12 cellular contexts compared by ENCODE assay signal in genomic region chrX:128816919-128817318, GRCh38.
DNase-seq lines count a peak whose midpoint lies in the region; TF ChIP-seq lines count a peak whose summit lies in the region.
"Had no signal": no experiment of that assay in that cellular context is flagged by ENCODE, and none has a peak within 500 bp of the region (broad histone marks: within the 10 kb centered on the region; RNA-seq: fewer than 3 reads in every experiment).

No MANE protein-coding gene starts in this region.

- H3K9me3 ChIP-seq in WERI-Rb-1 (ENCODE audit: severe bottlenecking), result no peaks in the 10 kb centered on the region
- H3K9me3 ChIP-seq: stomach had no signal

- H3K36me3 Mint-ChIP-seq in nephron (ENCODE audit: low read depth), result no peaks in the 10 kb centered on the region
- no peaks in the 10 kb centered on the region for H3K36me3 Mint-ChIP-seq in activated CD4-positive, alpha-beta memory T cell treated with anti-CD3 and anti-CD28 coated beads for 36 hours

- intact Hi-C loops in activated CD4-positive, alpha-beta memory T cell treated with anti-CD3 and anti-CD28 coated beads for 36 hours (cut with micrococcal nuclease), result no loop called here

- no peak overlapping the region for H3K4me3 ChIP-seq in WERI-Rb-1 (ENCODE audit: low read depth, low read length)
- H3K4me3 ChIP-seq: stomach had no signal

- H3K27me3 ChIP-seq in WERI-Rb-1 (ENCODE audit: insufficient read depth, low read depth, severe bottlenecking), result no peaks in the 10 kb centered on the region
- H3K27me3 ChIP-seq: stomach had no signal

- H3K27ac Mint-ChIP-seq in nephron, result no peak overlapping the region
- no peak overlapping the region for H3K27ac Mint-ChIP-seq in activated CD4-positive, alpha-beta memory T cell treated with anti-CD3 and anti-CD28 coated beads for 36 hours
- H3K27ac Mint-ChIP-seq: dendritic cell treated with granulocyte-macrophage colony-stimulating factor and Interleukin-4, amounts not matched to agents 40 ng/mL and 50 ng/mL, for 4 days had no signal

- H3K27me3 Mint-ChIP-seq in nephron (ENCODE audit: low read depth), result no peaks in the 10 kb centered on the region
- H3K27me3 Mint-ChIP-seq in activated CD4-positive, alpha-beta memory T cell treated with anti-CD3 and anti-CD28 coated beads for 36 hours, result no peaks in the 10 kb centered on the region
- H3K27me3 Mint-ChIP-seq: dendritic cell treated with granulocyte-macrophage colony-stimulating factor and Interleukin-4, amounts not matched to agents 40 ng/mL and 50 ng/mL, for 4 days had no signal

- TF ChIP-seq CTCF in WERI-Rb-1 (IDR thresholded peaks at IDR 0.05; ENCODE audit: low read depth, low read length) (peak; percentile 56), nephron (IDR thresholded peaks at IDR 0.05; ENCODE audit: unreplicated experiment in 3 of 3) (peak in 2 of 3 experiments; percentile 17 to 41)

- POLR2A ChIA-PET in activated CD4-positive, alpha-beta memory T cell treated with anti-CD3 and anti-CD28 coated beads for 36 hours (lab: Charles Lee), result no interaction called here

- no peak overlapping the region for H3K27ac ChIP-seq in WERI-Rb-1
- H3K27ac ChIP-seq: stomach had no signal

- no peaks in the 10 kb centered on the region for H3K9me3 Mint-ChIP-seq in nephron
- H3K9me3 Mint-ChIP-seq in activated CD4-positive, alpha-beta memory T cell treated with anti-CD3 and anti-CD28 coated beads for 36 hours, result no peaks in the 10 kb centered on the region
- H3K9me3 Mint-ChIP-seq: dendritic cell treated with granulocyte-macrophage colony-stimulating factor and Interleukin-4, amounts not matched to agents 40 ng/mL and 50 ng/mL, for 4 days had no signal

- no peak overlapping the region for H3K4me3 Mint-ChIP-seq in nephron
- H3K4me3 Mint-ChIP-seq in activated CD4-positive, alpha-beta memory T cell treated with anti-CD3 and anti-CD28 coated beads for 36 hours, result no peak overlapping the region
- H3K4me3 Mint-ChIP-seq: dendritic cell treated with granulocyte-macrophage colony-stimulating factor and Interleukin-4, amounts not matched to agents 40 ng/mL and 50 ng/mL, for 4 days had no signal

- no peaks in the 10 kb centered on the region for H3K4me1 Mint-ChIP-seq in nephron
- H3K4me1 Mint-ChIP-seq in activated CD4-positive, alpha-beta memory T cell treated with anti-CD3 and anti-CD28 coated beads for 36 hours (ENCODE audit: low read depth), result no peaks in the 10 kb centered on the region

- no peaks in the 10 kb centered on the region for H3K36me3 ChIP-seq in WERI-Rb-1
- H3K36me3 ChIP-seq: stomach had no signal

- peak; percentile 5 for DNase-seq in NCI-H2171 treated with DMSO at 0.1 percent for 48 hours (lab: John Stamatoyannopoulos, UW)
- DNase-seq in NCI-H2171 (lab: John Stamatoyannopoulos, UW), result no peak
- peak; percentile 12 to 20 for DNase-seq in Kasumi-1 (lab: John Stamatoyannopoulos, UW)
- DNase-seq in WERI-Rb-1, result peak; percentile 9
- DNase-seq in kidney glomerular epithelial cell (lab: John Stamatoyannopoulos, UW), result no peak
- no peak for DNase-seq in stimulated activated CD4-positive, alpha-beta T cell treated with anti-CD3 and anti-CD28 coated beads, Interleukin-2, amount 100 ng/mL, for 48 hours
- DNase-seq in activated CD4-positive, alpha-beta memory T cell treated with anti-CD3 and anti-CD28 coated beads for 36 hours, result no peak
- DNase-seq: activated gamma-delta T cell treated with Interleukin-2 at 50 U/mL for 16 hours, NCI-H510A, stomach had no signal

- CTCF ChIA-PET in activated CD4-positive, alpha-beta memory T cell treated with anti-CD3 and anti-CD28 coated beads for 36 hours (lab: Charles Lee), result no interaction called here

Comparison
In these comparisons a context has a peak if more than half of its experiments do, and no peak if none do; other contexts are left out.
1. DNase-seq: peak in NCI-H2171 treated with DMSO at 0.1 percent for 48 hours (single experiment), Kasumi-1 (2 of 2) and WERI-Rb-1 (single experiment); none in NCI-H2171 (single experiment), kidney glomerular epithelial cell (single experiment), stimulated activated CD4-positive, alpha-beta T cell treated with anti-CD3 and anti-CD28 coated beads, Interleukin-2, amount 100 ng/mL, for 48 hours (0 of 2) and activated CD4-positive, alpha-beta memory T cell treated with anti-CD3 and anti-CD28 coated beads for 36 hours (single experiment).